ENCODE assay signal across 10 cellular contexts in the genomic region with DNA sequence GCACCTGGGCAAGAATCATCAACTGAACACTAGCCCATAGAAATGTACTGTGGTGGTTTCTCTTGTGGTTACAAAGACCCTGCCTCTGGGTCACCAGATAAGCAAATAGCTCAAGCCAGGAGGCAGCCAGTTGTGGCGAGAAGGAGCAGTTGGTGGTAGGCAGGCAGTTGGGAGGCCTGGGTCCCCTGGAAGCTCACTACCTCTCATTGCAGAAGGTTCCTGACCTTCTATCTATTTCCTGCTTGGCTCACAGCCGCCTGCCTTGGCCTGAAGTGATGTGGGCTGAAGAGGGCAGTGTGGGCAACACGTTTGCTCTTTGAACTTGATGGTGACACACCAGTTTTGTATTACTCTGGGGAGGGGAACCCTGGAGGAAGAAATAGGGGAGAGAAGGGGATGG. TPM values are rescaled to one million over a fixed set of nuclear protein-coding genes. Genes with fewer than 3 reads are reported as not detected.
DNase-seq lines count a peak whose midpoint lies in the region; ATAC-seq and TF ChIP-seq lines count a peak whose summit lies in the region.
"Had no signal": no experiment of that assay in that cellular context is flagged by ENCODE, and none has a peak within 500 bp of the region (broad histone marks: within the 10 kb centered on the region; RNA-seq: fewer than 3 reads in every experiment).

No MANE protein-coding gene starts in this region.

- H3K4me1 ChIP-seq in mammary epithelial cell (ENCODE audit: insufficient read depth, low read length), result peaks cover 99% of the 10 kb centered on the region

- no peaks in the 10 kb centered on the region for H3K9me3 ChIP-seq in mammary epithelial cell (replicated peaks; ENCODE audit: insufficient read depth, low read length)

- CTCF ChIA-PET in mammary epithelial cell (lab: Charles Lee; ENCODE audit: low non-redundant PET), result interaction anchor here (0.7 kb wide), 1 partner anchor 243 kb away, joined by 5 read pairs; no protein-coding TSS in a partner anchor

- no peaks in the 10 kb centered on the region for H3K36me3 ChIP-seq in mammary epithelial cell (ENCODE audit: insufficient read depth, low read length)

- intact Hi-C loops in mammary epithelial cell (cut with micrococcal nuclease) (loop anchor here (2.0 to 10.0 kb wide), 3 partner anchors 24 to 590 kb away; a partner anchor contains a TSS), left cardiac atrium (cut with DNase I) (no loop called here)

- WGBS in mammary epithelial cell (ENCODE audit: low coverage, missing lambda C conversion rate), result 43% methylated on average over 3 of the region's 3 CpGs

- peaks cover 84% of the 10 kb centered on the region for H3K79me2 ChIP-seq in mammary epithelial cell (ENCODE audit: insufficient read depth, low read length)

- no peak overlapping the region for H2AFZ ChIP-seq in mammary epithelial cell (ENCODE audit: low read depth, low read length)

- H3K27me3 ChIP-seq in mammary epithelial cell (ENCODE audit: insufficient read depth, low read length), result no peaks in the 10 kb centered on the region

- TF ChIP-seq CTCF in mammary epithelial cell (conservative IDR thresholded peaks at IDR 0.05 in 1 of 2, IDR thresholded peaks at IDR 0.05 in 1 of 2; ENCODE audit: extremely low read depth in 1 of 2, insufficient read depth in 1 of 2, low read depth in 1 of 2, low read length in 2 of 2) (peak; percentile 14 to 35), retinal pigment epithelial cell (conservative IDR thresholded peaks at IDR 0.05; ENCODE audit: low read depth, low read length) (peak; percentile 21)

- H3K4me3 ChIP-seq in mammary epithelial cell (replicated peaks in 1 of 3; ENCODE audit: insufficient read depth in 1 of 3, low read depth in 2 of 3, low read length in 3 of 3), result no peak overlapping the region
- H3K4me3 ChIP-seq in retinal pigment epithelial cell (ENCODE audit: low read length), result no peak overlapping the region

- no TSS peak for BruUV-seq in mammary epithelial cell (replicated peaks; lab: Mats Ljungman, UMichigan)

- dilution Hi-C loops in mammary epithelial cell (cut with HindIII; ENCODE audit: low sequenced_read_pairs), result no loop called here

- no peaks in the 10 kb centered on the region for H4K20me1 ChIP-seq in mammary epithelial cell (ENCODE audit: insufficient read depth, low read length)

- H3K9ac ChIP-seq in mammary epithelial cell (ENCODE audit: insufficient read depth, low read length), result peak overlapping the region; percentile 29

- DNase-seq in DMS 273 (lab: John Stamatoyannopoulos, UW; ENCODE audit: unreplicated experiment) (peak; percentile 28), DMS 273 treated with DMSO at 0.1 percent for 48 hours (lab: John Stamatoyannopoulos, UW) (no peak), MV-4-11 (lab: John Stamatoyannopoulos, UW) (peak; percentile 84), mammary epithelial cell (peak; percentile 56), retinal pigment epithelial cell (ENCODE audit: low read depth) (no peak), left cardiac atrium (no peak), NCI-H774 (lab: John Stamatoyannopoulos, UW) (no peak), DMS79 (lab: John Stamatoyannopoulos, UW) (no peak)
- DNase-seq: 8988T; stimulated activated CD4-positive, alpha-beta T cell treated with anti-CD3 and anti-CD28 coated beads, Interleukin-4, amount 100 ng/mL, for 1 hour had no signal

- in situ Hi-C loops in mammary epithelial cell (cut with MboI; ENCODE audit: low sequenced_read_pairs in 2 of 2), result no loop called here

- ATAC-seq in left cardiac atrium, result no peak

- H3K4me2 ChIP-seq in mammary epithelial cell (ENCODE audit: insufficient read depth, low read depth, low read length), result no peak overlapping the region

- peak overlapping the region; percentile 97 for H3K27ac ChIP-seq in mammary epithelial cell (ENCODE audit: insufficient read depth, low read depth, low read length)

RNA-seq across cellular contexts. Expression of a gene that starts 34.7 kb away (rescaled TPM):
- 100 to 1,000 TPM in 1 of 2 donors, 10 to 100 TPM in 1; 60.8 to 162 TPM for total RNA-seq in mammary epithelial cell
- 103 TPM for polyA plus RNA-seq in mammary epithelial cell
- 278 TPM for polyA minus RNA-seq in mammary epithelial cell
- total RNA-seq in left cardiac atrium, result 1 to 10 TPM; 6.6 to 8.8 TPM

Comparison
In these comparisons a context has a peak if more than half of its experiments do, and no peak if none do; other contexts are left out.
1. DNase-seq: peak in DMS 273 (single experiment), MV-4-11 (single experiment) and mammary epithelial cell (single experiment); none in DMS 273 treated with DMSO at 0.1 percent for 48 hours (single experiment), retinal pigment epithelial cell (single experiment), left cardiac atrium (single experiment), NCI-H774 (single experiment) and DMS79 (single experiment).
2. RNA of a gene that starts 34.7 kb away (total RNA-seq): 60.8 to 162 TPM in mammary epithelial cell; 6.6 to 8.8 TPM in left cardiac atrium; every median in the first group is over 4 times any median in the second.